In the genomic region with DNA sequence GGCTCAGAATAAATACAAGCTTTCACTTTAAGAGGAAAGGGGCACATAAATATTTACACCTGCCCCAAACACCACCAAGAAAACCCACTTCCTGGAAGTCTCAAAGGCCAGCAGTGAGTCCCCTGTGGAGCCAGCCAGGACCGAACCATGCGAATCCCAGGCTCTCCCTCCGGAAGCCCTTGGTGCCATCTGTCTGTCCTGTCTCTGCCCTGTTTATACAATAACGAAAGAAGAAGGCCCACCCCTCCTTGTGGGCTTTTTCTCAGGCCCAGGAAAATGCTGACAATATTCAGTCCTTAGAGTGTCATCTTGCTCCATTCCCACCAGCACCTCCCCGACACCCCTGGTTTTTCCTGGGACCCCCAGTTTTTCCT, we compare ENCODE assay signal across 34 cellular contexts. TPM values are rescaled to one million over a fixed set of nuclear protein-coding genes. Genes with fewer than 3 reads are reported as not detected.
DNase-seq lines count a peak whose midpoint lies in the region; ATAC-seq and TF ChIP-seq lines count a peak whose summit lies in the region.
"Had no signal": no experiment of that assay in that cellular context is flagged by ENCODE, and none has a peak within 500 bp of the region (broad histone marks: within the 10 kb centered on the region; RNA-seq: fewer than 3 reads in every experiment).

No MANE protein-coding gene starts in this region.

- H3K27me3 Mint-ChIP-seq in endodermal cell (ENCODE audit: insufficient read depth) (peaks cover 63% of the 10 kb centered on the region), nephron progenitor cell (ENCODE audit: low read depth, poor library complexity) (peaks cover 81% of the 10 kb centered on the region), T-cell (peaks cover 38 to 44% of the 10 kb centered on the region in 2 donors)

- no peak for TF ChIP-seq CTCF in endodermal cell (conservative IDR thresholded peaks at IDR 0.05)
- no peak for TF ChIP-seq CTCF in nephron progenitor cell (IDR thresholded peaks at IDR 0.05)

- ATAC-seq in T-cell (replicated peaks in 1 of 4) (no peak), GM21576 (IDR thresholded peaks at IDR 0.05; ENCODE audit: unreplicated experiment) (no peak), HG02610 (IDR thresholded peaks at IDR 0.05; ENCODE audit: unreplicated experiment) (no peak)
- ATAC-seq: effector memory CD8-positive, alpha-beta T cell; esophagus mucosa had no signal

- H3K27me3 ChIP-seq in endodermal cell (ENCODE audit: control insufficient read depth, insufficient read depth, low read length, poor library complexity, severe bottlenecking) = peaks cover 57% of the 10 kb centered on the region

- POLR2A ChIA-PET in T-cell (lab: Charles Lee) = no interaction called here

- H3K9me3 ChIP-seq in ES-I3 (ENCODE audit: control insufficient read depth, insufficient read depth, low read length) = no peaks in the 10 kb centered on the region
- peaks cover 8% of the 10 kb centered on the region for H3K9me3 ChIP-seq in endodermal cell (ENCODE audit: control insufficient read depth, low read length)
- H3K9me3 ChIP-seq: heart left ventricle, SJSA1, tibial nerve had no signal

- H3K36me3 ChIP-seq in ES-I3 (ENCODE audit: insufficient read depth, low read length) (no peaks in the 10 kb centered on the region), endodermal cell (ENCODE audit: control insufficient read depth, insufficient read depth, low read length) (no peaks in the 10 kb centered on the region)
- H3K36me3 ChIP-seq: heart left ventricle, SJSA1 had no signal

- H3K27ac Mint-ChIP-seq in endodermal cell (no peak overlapping the region), nephron progenitor cell (no peak overlapping the region), T-cell (no peak overlapping the region)
- H3K27ac Mint-ChIP-seq: activated T-helper 17 cell treated with anti-CD3 and anti-CD28 coated beads, Interleukin-2, amount 50 U/mL, for 72 hours; H9; naive B cell had no signal

- DNase-seq in NCI-H146 (lab: John Stamatoyannopoulos, UW) = peak; percentile 36
- DNase-seq in NCI-H146 treated with DMSO at 0.1 percent for 48 hours (lab: John Stamatoyannopoulos, UW; ENCODE audit: unreplicated experiment) = no peak
- DNase-seq in endodermal cell = peak; percentile 51
- DNase-seq in nephron progenitor cell = no peak
- no peak for DNase-seq in T-cell
- DNase-seq: activated CD4-positive, alpha-beta T cell treated with anti-CD3 and anti-CD28 coated beads, Interleukin-2, amount 50 U/mL, for 48 hours; activated CD8-positive, alpha-beta memory T cell treated with anti-CD3 and anti-CD28 coated beads, Interleukin-2, amount 50 U/mL, for 4 hours; AML-193; anterior cingulate cortex; CD8-positive, alpha-beta memory T cell; DMS79 treated with DMSO at 0.1 percent for 48 hours; effector memory CD8-positive, alpha-beta T cell; foreskin fibroblast; heart left ventricle; KG1; MM.1S; naive B cell; NCI-H1436 treated with DMSO at 0.1 percent for 48 hours; stimulated activated CD4-positive, alpha-beta T cell treated with anti-CD3 and anti-CD28 coated beads, Interleukin-2, amount 100 ng/mL, for 24 hours; T-helper 1 cell had no signal

- peaks cover 17% of the 10 kb centered on the region for H3K9me3 Mint-ChIP-seq in endodermal cell
- peaks cover 21% of the 10 kb centered on the region for H3K9me3 Mint-ChIP-seq in nephron progenitor cell
- no peaks in the 10 kb centered on the region for H3K9me3 Mint-ChIP-seq in T-cell
- H3K9me3 Mint-ChIP-seq: activated naive CD4-positive, alpha-beta T cell treated with anti-CD3 and anti-CD28 coated beads, Interleukin-2, amount 50 U/mL, for 24 hours; activated T-helper 17 cell treated with anti-CD3 and anti-CD28 coated beads, Interleukin-2, amount 50 U/mL, for 72 hours; CD8-positive, alpha-beta memory T cell; effector memory CD8-positive, alpha-beta T cell had no signal

- H3K4me3 Mint-ChIP-seq in endodermal cell (no peak overlapping the region), nephron progenitor cell (peak overlapping the region; percentile 79), T-cell (peak overlapping the region in 1 of 3 donors; percentile 15)
- H3K4me3 Mint-ChIP-seq: activated naive CD4-positive, alpha-beta T cell treated with anti-CD3 and anti-CD28 coated beads, Interleukin-2, amount 50 U/mL, for 24 hours; activated T-helper 17 cell treated with anti-CD3 and anti-CD28 coated beads, Interleukin-2, amount 50 U/mL, for 72 hours; effector memory CD8-positive, alpha-beta T cell had no signal

- peaks cover 9% of the 10 kb centered on the region for H3K4me1 Mint-ChIP-seq in endodermal cell
- H3K4me1 Mint-ChIP-seq in nephron progenitor cell = peaks cover 29% of the 10 kb centered on the region
- peaks cover 17 to 34% (median 25%) of the 10 kb centered on the region in 3 donors for H3K4me1 Mint-ChIP-seq in T-cell

- H3K4me1 ChIP-seq in ES-I3 (ENCODE audit: insufficient read depth, low read length) (peaks cover 5% of the 10 kb centered on the region; the same call in 1 of the 2 replicates), endodermal cell (ENCODE audit: control insufficient read depth, insufficient read depth, low read length) (no peaks in the 10 kb centered on the region)

- WGBS in endodermal cell (ENCODE audit: insufficient coverage in 1 of 2, insufficient read length in 1 of 2), 2 experiments = 77 to 78% methylated on average over 5 of the region's 5 CpGs

- peaks cover 9% of the 10 kb centered on the region for H3K36me3 Mint-ChIP-seq in endodermal cell (ENCODE audit: low read depth)
- peaks cover 5% of the 10 kb centered on the region for H3K36me3 Mint-ChIP-seq in nephron progenitor cell (ENCODE audit: low read depth)
- H3K36me3 Mint-ChIP-seq in T-cell = no peaks in the 10 kb centered on the region
- H3K36me3 Mint-ChIP-seq: naive B cell had no signal

- H3K9ac ChIP-seq in ES-I3 (ENCODE audit: low read depth, low read length) (peak overlapping the region; percentile 51; the same call in 1 of the 2 replicates), endodermal cell (ENCODE audit: extremely low read depth, low read length, poor library complexity, severe bottlenecking) (no peak overlapping the region)

- H3K4me3 ChIP-seq in endodermal cell (ENCODE audit: low read length) = no peak overlapping the region
- H3K4me3 ChIP-seq: heart left ventricle, SJSA1, smooth muscle cell, tibial nerve had no signal

- H3K27ac ChIP-seq in endodermal cell (ENCODE audit: low read depth, low read length) = no peak overlapping the region
- H3K27ac ChIP-seq: heart left ventricle, SJSA1, tibial nerve had no signal

- CTCF ChIA-PET in T-cell (lab: Charles Lee) = no interaction called here

RNA-seq across cellular contexts. Expression of gene SLC6A4, which starts 3.6 kb away (rescaled TPM):
- total RNA-seq in endodermal cell (1 to 10 TPM in 1 of 2 donors, under 1 TPM in 1; 0.38 to 1.8 TPM), T-cell (under 1 TPM in 2 of 5 donors, not detected in 3; 0.18 to 0.32 TPM)
- polyA plus RNA-seq in endodermal cell (2013, experiment 1 of 2) = not detected
- polyA plus RNA-seq in endodermal cell (2013, experiment 2 of 2) = not detected
- total RNA-seq: activated T-helper 17 cell treated with anti-CD3 and anti-CD28 coated beads, Interleukin-2, amount 50 U/mL, for 72 hours; bronchial epithelial cell; CD8-positive, alpha-beta memory T cell; HT1080; mesenteric fat pad; NCI-H460; SJSA1 had no signal

RNA-seq across cellular contexts. Expression of gene BLMH, which starts 52.7 kb away (rescaled TPM):
- total RNA-seq in endodermal cell (10 to 100 TPM; 84.7 to 92.0 TPM), T-cell (10 to 100 TPM; 38.8 to 60.2 (median 47.4) TPM)
- 65.9 TPM for polyA plus RNA-seq in endodermal cell (2013, experiment 1 of 2)
- polyA plus RNA-seq in endodermal cell (2013, experiment 2 of 2) = 59.6 TPM

Comparison
In these comparisons a context has a peak if more than half of its experiments do, and no peak if none do; other contexts are left out.
1. DNase-seq: peak in NCI-H146 (single experiment) and endodermal cell (single experiment); none in NCI-H146 treated with DMSO at 0.1 percent for 48 hours (single experiment), nephron progenitor cell (single experiment) and T-cell (0 of 34).